ENCODE assay signal across 13 cellular contexts in the genomic region with DNA sequence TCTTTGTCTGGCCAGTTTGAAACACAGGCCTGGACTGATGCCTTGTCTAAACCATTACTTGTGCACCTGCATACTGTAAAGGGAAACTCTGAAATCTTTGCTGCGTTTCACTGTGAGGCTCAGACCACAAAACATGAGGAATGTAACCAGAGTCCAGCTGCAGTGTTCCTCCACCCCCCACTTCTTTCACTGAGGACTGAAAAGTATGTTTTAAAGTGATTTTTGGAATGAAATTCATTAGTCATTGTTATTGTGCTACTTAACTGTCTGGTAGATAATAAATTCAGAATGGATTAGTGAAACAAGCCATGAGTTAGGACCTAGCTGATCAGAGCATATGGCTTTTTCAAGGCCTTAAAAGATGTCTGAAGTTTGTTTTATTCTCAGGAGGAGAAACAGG.
A peak's percentile ranks its signal among the peaks of the same experiment; 100 is the strongest.
DNase-seq lines count a peak whose midpoint lies in the region; ATAC-seq, FAIRE-seq and TF ChIP-seq lines count a peak whose summit lies in the region.
"Had no signal": no experiment of that assay in that cellular context is flagged by ENCODE, and none has a peak within 500 bp of the region (broad histone marks: within the 10 kb centered on the region; RNA-seq: fewer than 3 reads in every experiment).

No MANE protein-coding gene starts in this region.

- FAIRE-seq in kidney (lab: Jason Lieb, UNC): no peak

- no peak overlapping the region for H3K9ac ChIP-seq in kidney (ENCODE audit: low read length in 2 of 2)

- peak overlapping the region; percentile 29 for H3K27ac Mint-ChIP-seq in memory B cell
- H3K27ac Mint-ChIP-seq: activated CD8-positive, alpha-beta memory T cell treated with anti-CD3 and anti-CD28 coated beads, Interleukin-2, amount 10 ng/mL, durations not matched to agents 7 days and 5 days; immature natural killer cell; T-helper 17 cell had no signal

- TF ChIP-seq POLR2A in ovary (IDR thresholded peaks at IDR 0.05): no peak

- H3K4me1 Mint-ChIP-seq in memory B cell: peaks cover 27% of the 10 kb centered on the region

- 6 to 31% (median 11%) methylated on average over 1 of the region's 1 CpG for WGBS in ovary, 3 donors

- no peak overlapping the region for H3K4me3 Mint-ChIP-seq in memory B cell
- H3K4me3 Mint-ChIP-seq: activated CD8-positive, alpha-beta memory T cell treated with anti-CD3 and anti-CD28 coated beads, Interleukin-2, amount 10 ng/mL, durations not matched to agents 7 days and 5 days; immature natural killer cell; neural crest cell; T-helper 17 cell had no signal

- no peaks in the 10 kb centered on the region for H3K27me3 ChIP-seq in ovary

- no peak for TF ChIP-seq EP300 in ovary (IDR thresholded peaks at IDR 0.05)

- no peaks in the 10 kb centered on the region for H3K9me3 ChIP-seq in ovary
- H3K9me3 ChIP-seq in kidney (ENCODE audit: control insufficient read depth in 1 of 2, low read length in 2 of 2): no peaks in the 10 kb centered on the region

- intact Hi-C loops in ovary (cut with DNase I) (no loop called here), kidney (cut with DNase I) (no loop called here)

- H3K4me1 ChIP-seq in ovary (ENCODE audit: insufficient read depth) (no peaks in the 10 kb centered on the region), kidney (ENCODE audit: control insufficient read depth in 1 of 2, insufficient read depth in 1 of 2, low read depth in 1 of 2, low read length in 2 of 2) (peaks cover 0 to 2% of the 10 kb centered on the region in 2 donors)

- DNase-seq in AG09319 (ENCODE audit: extremely low read depth, low read depth) (peak; percentile 79), HFF-Myc (ENCODE audit: extremely low read depth, low read depth) (peak; percentile 85), astrocyte of the hippocampus (ENCODE audit: low read depth, low spot score) (peak; percentile 92), memory B cell (ENCODE audit: low spot score in 2 of 2) (no peak), ovary (no peak), kidney (no peak)
- DNase-seq in stimulated activated CD8-positive, alpha-beta memory T cell treated with anti-CD3 and anti-CD28 coated beads, Interleukin-4, amount 100 ng/mL, for 48 hours: no peak
- DNase-seq in effector CD8-positive, alpha-beta T cell (lab: John Stamatoyannopoulos, UW): no peak
- DNase-seq: activated CD8-positive, alpha-beta memory T cell treated with anti-CD3 and anti-CD28 coated beads, Interleukin-2, amount 10 ng/mL, durations not matched to agents 7 days and 5 days; immature natural killer cell; NCI-H1694 treated with DMSO at 0.1 percent for 48 hours; T-helper 17 cell had no signal

- no peaks in the 10 kb centered on the region for H3K36me3 ChIP-seq in ovary
- H3K36me3 ChIP-seq in kidney (ENCODE audit: control insufficient read depth in 1 of 2, insufficient read depth in 2 of 2, low read length in 2 of 2): no peaks in the 10 kb centered on the region

- H3K9me3 Mint-ChIP-seq in memory B cell: no peaks in the 10 kb centered on the region
- H3K9me3 Mint-ChIP-seq: immature natural killer cell had no signal

- H3K27ac ChIP-seq in ovary (no peak overlapping the region), kidney (ENCODE audit: low read depth in 2 of 2, low read length in 2 of 2) (no peak overlapping the region)

- H3K27me3 Mint-ChIP-seq in memory B cell: no peaks in the 10 kb centered on the region
- H3K27me3 Mint-ChIP-seq: activated CD8-positive, alpha-beta memory T cell treated with anti-CD3 and anti-CD28 coated beads, Interleukin-2, amount 10 ng/mL, durations not matched to agents 7 days and 5 days; T-helper 17 cell had no signal

- no peak for TF ChIP-seq CTCF in AG09319 (IDR thresholded peaks at IDR 0.05; ENCODE audit: low read depth, low read length)
- no peak for TF ChIP-seq CTCF in HFF-Myc (IDR thresholded peaks at IDR 0.05; ENCODE audit: low read depth, low read length, missing control alignments)
- no peak for TF ChIP-seq CTCF in ovary (IDR thresholded peaks at IDR 0.05)
- no peak for TF ChIP-seq CTCF in kidney (IDR thresholded peaks at IDR 0.05; ENCODE audit: borderline replicate concordance, extremely low read depth, insufficient read depth)

- no peak for ATAC-seq in memory B cell (ENCODE audit: low read depth)
- ATAC-seq: activated CD8-positive, alpha-beta memory T cell treated with anti-CD3 and anti-CD28 coated beads, Interleukin-2, amount 10 ng/mL, durations not matched to agents 7 days and 5 days; T-helper 17 cell had no signal

- H3K4me3 ChIP-seq in HFF-Myc (replicated peaks; ENCODE audit: low read depth, low read length): no peak overlapping the region
- no peak overlapping the region for H3K4me3 ChIP-seq in ovary
- H3K4me3 ChIP-seq in kidney (ENCODE audit: low read length in 2 of 2): no peak overlapping the region

- peaks cover 49% of the 10 kb centered on the region for H3K36me3 Mint-ChIP-seq in memory B cell

Comparison
In these comparisons a context has a peak if more than half of its experiments do, and no peak if none do; other contexts are left out.
1. DNase-seq: peak in AG09319 (single experiment), HFF-Myc (single experiment) and astrocyte of the hippocampus (single experiment); none in memory B cell (0 of 2), stimulated activated CD8-positive, alpha-beta memory T cell treated with anti-CD3 and anti-CD28 coated beads, Interleukin-4, amount 100 ng/mL, for 48 hours (single experiment), effector CD8-positive, alpha-beta T cell (single experiment), ovary (0 of 5) and kidney (single experiment).